In the genomic region with DNA sequence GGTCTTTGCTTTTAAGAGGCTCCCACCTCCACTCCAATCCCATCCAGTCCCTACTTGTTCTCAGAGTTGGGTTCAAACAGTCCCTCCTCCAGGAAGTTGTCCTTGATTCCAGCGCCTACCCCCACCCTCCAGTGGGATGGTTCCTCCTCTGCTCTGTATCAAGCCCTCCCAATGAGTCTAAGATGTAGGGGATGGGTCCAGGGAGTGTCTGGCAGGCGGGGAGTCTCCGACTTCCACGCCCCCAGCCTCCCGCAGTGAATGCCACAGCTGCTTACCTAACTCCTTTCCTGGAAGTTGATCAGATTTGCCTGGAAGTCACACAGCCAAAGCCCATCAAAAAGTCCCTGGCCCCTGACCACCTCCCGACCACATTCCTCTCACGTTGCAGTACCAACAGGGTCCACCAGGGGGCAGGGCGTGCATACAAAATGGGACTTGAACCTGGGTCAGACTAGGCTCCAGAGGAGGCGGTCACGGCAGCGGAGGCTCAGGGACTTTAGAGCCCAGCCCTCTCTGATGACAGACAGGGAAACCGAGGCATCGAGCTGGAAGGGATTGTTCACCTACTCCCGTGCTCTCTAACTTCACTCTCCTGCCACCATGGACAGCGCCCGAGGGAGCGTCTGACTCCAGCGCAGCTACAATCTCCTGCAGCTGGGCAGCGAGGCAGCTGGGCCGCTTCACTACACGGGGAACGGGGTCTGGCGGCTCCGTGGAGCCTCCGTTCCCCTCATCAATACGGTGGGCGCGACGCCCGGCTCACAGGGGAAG, we compare ENCODE assay signal across 9 cellular contexts. TPM values are rescaled to one million over a fixed set of nuclear protein-coding genes. Genes with fewer than 3 reads are reported as not detected.
DNase-seq lines count a peak whose midpoint lies in the region; ATAC-seq, FAIRE-seq and TF ChIP-seq lines count a peak whose summit lies in the region.
"Had no signal": no experiment of that assay in that cellular context is flagged by ENCODE, and none has a peak within 500 bp of the region (broad histone marks: within the 10 kb centered on the region; RNA-seq: fewer than 3 reads in every experiment).

No MANE protein-coding gene starts in this region.

- no peaks in the 10 kb centered on the region for H3K9me3 ChIP-seq in Loucy (ENCODE audit: insufficient read depth, low read depth, low read length)
- no peaks in the 10 kb centered on the region for H3K9me3 ChIP-seq in SU-DHL-6 (ENCODE audit: insufficient read depth, low read length)

- ATAC-seq in left ventricle myocardium superior = peak; percentile 77
- no peak for ATAC-seq in GM18498 (IDR thresholded peaks at IDR 0.05; ENCODE audit: unreplicated experiment)

- no peaks in the 10 kb centered on the region for H4K20me1 ChIP-seq in Loucy (ENCODE audit: insufficient read depth, low read length, poor library complexity, severe bottlenecking)
- H4K20me1 ChIP-seq in SU-DHL-6 (ENCODE audit: low read depth, low read length) = no peaks in the 10 kb centered on the region

- no peaks in the 10 kb centered on the region for H3K79me2 ChIP-seq in Loucy (ENCODE audit: insufficient read depth, low read length)
- no peaks in the 10 kb centered on the region for H3K79me2 ChIP-seq in SU-DHL-6 (ENCODE audit: insufficient read depth, low read length)

- no peak overlapping the region for H3K9ac ChIP-seq in Loucy (ENCODE audit: low read depth, low read length, poor library complexity, severe bottlenecking)
- no peak overlapping the region for H3K9ac ChIP-seq in SU-DHL-6 (ENCODE audit: low read length)

- H3K36me3 ChIP-seq in Loucy (ENCODE audit: insufficient read depth, low read length) (no peaks in the 10 kb centered on the region), SU-DHL-6 (ENCODE audit: low read length) (no peaks in the 10 kb centered on the region)

- H3K4me1 ChIP-seq in Loucy (ENCODE audit: insufficient read depth, low read length, poor library complexity, severe bottlenecking) = no peaks in the 10 kb centered on the region

- intact Hi-C loops in left ventricle myocardium superior (cut with micrococcal nuclease) = no loop called here

- H3K4me3 ChIP-seq in Loucy (ENCODE audit: low read length, poor library complexity, severe bottlenecking) (no peak overlapping the region), SU-DHL-6 (ENCODE audit: insufficient read depth, low read length, poor library complexity, severe bottlenecking) (no peak overlapping the region)

- H3F3A ChIP-seq in Loucy (ENCODE audit: low read depth) (no peaks in the 10 kb centered on the region), SU-DHL-6 (ENCODE audit: insufficient read depth) (no peaks in the 10 kb centered on the region)

- no peak overlapping the region for H3K4me2 ChIP-seq in Loucy (ENCODE audit: low read depth, low read length, poor library complexity, severe bottlenecking)
- H3K4me2 ChIP-seq in SU-DHL-6 (ENCODE audit: low read depth, low read length, poor library complexity, severe bottlenecking) = no peak overlapping the region

- TF ChIP-seq POLR2A in GM12891 (IDR thresholded peaks at IDR 0.05; ENCODE audit: low read depth, low read length) = no peak

- DNase-seq in GM12891 (ENCODE audit: insufficient read length, low spot score) (peak; percentile 75), amniotic epithelial cell (ENCODE audit: low read depth) (peak; percentile 61), left ventricle myocardium superior (peak; percentile 79), putamen (ENCODE audit: low spot score) (peak; percentile 35), NCI-H2107 treated with DMSO at 0.1 percent for 48 hours (lab: John Stamatoyannopoulos, UW; ENCODE audit: unreplicated experiment) (no peak)

- H2AFZ ChIP-seq in Loucy (ENCODE audit: low read length) (no peak overlapping the region), SU-DHL-6 (ENCODE audit: low read depth, low read length, severe bottlenecking) (no peak overlapping the region)

- FAIRE-seq in GM12891 (lab: Jason Lieb, UNC) = peak; percentile 91

- H3K27me3 ChIP-seq in Loucy (ENCODE audit: insufficient read depth, low read length, poor library complexity, severe bottlenecking) (no peaks in the 10 kb centered on the region), SU-DHL-6 (ENCODE audit: low read length) (no peaks in the 10 kb centered on the region)

- TF ChIP-seq CTCF in Loucy (conservative IDR thresholded peaks at IDR 0.05; ENCODE audit: low read length) (peak; percentile 99), SU-DHL-6 (IDR thresholded peaks at IDR 0.05; ENCODE audit: insufficient read depth, low read length, poor library complexity, severe bottlenecking) (peak; percentile 93)

- no peak overlapping the region for H3K27ac ChIP-seq in SU-DHL-6 (ENCODE audit: low read depth, low read length)
- H3K27ac ChIP-seq: skin epidermis had no signal

- H3K9me2 ChIP-seq in Loucy (replicated peaks; ENCODE audit: low read depth, low read length) = no peaks in the 10 kb centered on the region
- H3K9me2 ChIP-seq in SU-DHL-6 (replicated peaks; ENCODE audit: insufficient read depth, low read length) = no peaks in the 10 kb centered on the region

TF ChIP-seq in GM12891, 5 proteins besides CTCF, POLR2A, EP300 and RAD21:
- TF ChIP-seq SPI1 (IDR thresholded peaks at IDR 0.05; ENCODE audit: low read depth, low read length) (no peak), POU2F2 (IDR thresholded peaks at IDR 0.05; ENCODE audit: low read depth, low read length) (peak; percentile 84; the same call in 1 of the 2 replicates)

RNA-seq across cellular contexts. Expression of a gene that starts 25.0 kb away (rescaled TPM):
- 9.4 TPM for polyA plus RNA-seq in GM12891 (2012; ENCODE audit: low read depth, missing spikeins)
- total RNA-seq in left ventricle myocardium superior = 8.8 TPM
